15 cellular contexts compared by ENCODE assay signal in genomic region chr4:171588146-171588545, GRCh38.
"Had no signal": no experiment of that assay in that cellular context is flagged by ENCODE, and none has a peak within 500 bp of the region (broad histone marks: within the 10 kb centered on the region; RNA-seq: fewer than 3 reads in every experiment).

No MANE protein-coding gene starts in this region.

- H3K27me3 ChIP-seq: gastrocnemius medialis, heart left ventricle, left lung, tibial artery had no signal

- ATAC-seq: activated CD4-positive, alpha-beta T cell treated with anti-CD3 and anti-CD28 coated beads for 36 hours; gastrocnemius medialis; heart left ventricle; left lung; WTC11 had no signal

- H3K9me3 ChIP-seq: gastrocnemius medialis, heart left ventricle, tibial artery had no signal

- H3K4me1 ChIP-seq: gastrocnemius medialis, heart left ventricle, left lung, tibial artery had no signal

- H3K27ac ChIP-seq: gastrocnemius medialis, heart left ventricle, left lung, tibial artery had no signal

- H3K36me3 ChIP-seq: gastrocnemius medialis, heart left ventricle, left lung, tibial artery had no signal

- DNase-seq: activated CD4-positive, alpha-beta T cell treated with anti-CD3 and anti-CD28 coated beads for 36 hours; activated CD4-positive, alpha-beta T cell treated with anti-CD3 and anti-CD28 coated beads, Interleukin-2, amount 50 U/mL, for 48 hours; activated T-cell treated with anti-CD3 and anti-CD28 coated beads for 4 hours; amygdala; caudate nucleus; erythroblast; gastrocnemius medialis; heart left ventricle; left lung; midbrain; nucleus accumbens; stimulated activated CD4-positive, alpha-beta T cell treated with anti-CD3 and anti-CD28 coated beads, Interleukin-2, amount 100 ng/mL, for 24 hours; stimulated activated naive CD4-positive, alpha-beta T cell treated with Interleukin-2 at 50 U/mL for 16 hours; tibial artery had no signal

- H3K4me3 ChIP-seq: gastrocnemius medialis, heart left ventricle, left lung, tibial artery had no signal
